Comparison of ENCODE assay signal across 8 cellular contexts in the genomic region with DNA sequence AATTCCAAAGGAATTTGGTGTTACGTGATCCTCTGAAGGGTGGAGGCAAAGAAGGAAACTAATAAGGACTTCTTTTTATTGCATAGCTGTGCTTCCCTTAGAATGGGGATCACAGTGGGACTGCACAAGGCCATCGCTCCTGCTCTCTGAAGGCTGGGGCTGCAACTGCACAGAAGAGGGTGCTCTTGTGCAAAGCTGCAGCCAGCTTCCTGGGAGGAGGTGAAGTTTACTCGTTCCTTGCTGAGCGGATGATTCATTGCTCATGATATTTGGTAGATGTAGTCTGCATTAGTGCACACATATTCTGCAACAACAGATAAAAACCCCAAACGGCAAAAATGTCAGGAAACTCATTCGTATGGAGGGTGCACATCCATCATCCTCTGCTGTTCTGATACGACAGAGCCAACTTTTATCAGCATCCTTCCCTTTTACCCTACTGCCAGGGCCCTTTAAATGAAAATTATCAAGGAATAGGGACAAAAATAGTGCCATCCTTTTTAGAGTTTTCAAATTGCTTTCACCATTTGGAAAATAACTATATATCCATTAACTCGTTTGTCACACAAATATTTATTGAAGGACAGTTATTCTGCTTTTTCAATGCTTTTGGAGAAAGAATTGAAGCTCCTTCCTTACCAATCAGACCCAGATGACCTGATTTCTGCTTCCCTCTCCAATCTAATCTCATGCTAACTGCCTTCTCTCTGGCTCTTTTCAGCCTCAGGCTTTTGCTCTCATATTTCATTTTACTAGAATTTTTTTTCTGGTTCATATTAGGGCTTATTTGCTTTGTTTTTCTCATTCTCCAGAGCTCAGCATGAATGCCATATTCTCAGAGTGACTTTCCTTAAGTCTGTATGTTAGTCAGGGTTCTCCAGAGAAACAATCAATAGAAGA.
DNase-seq lines count a peak whose midpoint lies in the region; ATAC-seq and TF ChIP-seq lines count a peak whose summit lies in the region.

No MANE protein-coding gene starts in this region.

- intact Hi-C loops in activated CD4-positive, alpha-beta memory T cell treated with anti-CD3 and anti-CD28 coated beads for 36 hours (cut with micrococcal nuclease) = loop anchor here (1.0 to 10.0 kb wide), 6 partner anchors 263 to 977 kb away; no protein-coding TSS in a partner anchor

- ATAC-seq in GM18508 (IDR thresholded peaks at IDR 0.05; ENCODE audit: insufficient read depth, unreplicated experiment) = peak; percentile 63
- peak; percentile 73 for ATAC-seq in HG03039 (IDR thresholded peaks at IDR 0.05; ENCODE audit: unreplicated experiment)
- peak; percentile 79 for ATAC-seq in effector memory CD8-positive, alpha-beta T cell (replicated peaks)

- H3K4me1 Mint-ChIP-seq in activated CD4-positive, alpha-beta memory T cell treated with anti-CD3 and anti-CD28 coated beads for 36 hours (ENCODE audit: low read depth) = peaks cover 3% of the 10 kb centered on the region
- no peaks in the 10 kb centered on the region for H3K4me1 Mint-ChIP-seq in effector memory CD8-positive, alpha-beta T cell (ENCODE audit: low read depth in 2 of 2)

- H3K9me3 Mint-ChIP-seq in activated CD4-positive, alpha-beta memory T cell treated with anti-CD3 and anti-CD28 coated beads for 36 hours = no peaks in the 10 kb centered on the region
- H3K9me3 Mint-ChIP-seq in effector memory CD8-positive, alpha-beta T cell = no peaks in the 10 kb centered on the region

- CTCF ChIA-PET in AG04450 (lab: Charles Lee) = interaction anchor here (0.5 to 4.8 kb wide), 36 partner anchors 8 to 1226 kb away, joined by 3 to 58 read pairs (median 3); a partner anchor contains a TSS
- CTCF ChIA-PET in activated CD4-positive, alpha-beta memory T cell treated with anti-CD3 and anti-CD28 coated beads for 36 hours (lab: Charles Lee) = interaction anchor here (0.6 to 4.2 kb wide), 20 partner anchors 10 to 1156 kb away, joined by 3 to 32 read pairs (median 3); a partner anchor contains a TSS

- H3K9me3 ChIP-seq in AG04450 (ENCODE audit: control insufficient read depth, insufficient read depth, low read length) = no peaks in the 10 kb centered on the region

- DNase-seq in AG04450 (ENCODE audit: low read depth, low spot score) = peak; percentile 66
- DNase-seq in NCI-H748 (lab: John Stamatoyannopoulos, UW; ENCODE audit: unreplicated experiment) = peak; percentile 64
- peak; percentile 70 for DNase-seq in activated CD4-positive, alpha-beta memory T cell treated with anti-CD3 and anti-CD28 coated beads for 36 hours
- peak; percentile 25 to 35 (median 30) for DNase-seq in effector memory CD8-positive, alpha-beta T cell
- peak; percentile 43 for DNase-seq in mucosa of gallbladder (ENCODE audit: low spot score)
- DNase-seq in stimulated activated CD8-positive, alpha-beta memory T cell treated with anti-CD3 and anti-CD28 coated beads, Interleukin-7, amount 100 ng/mL, for 24 hours (ENCODE audit: low read depth) = peak; percentile 16

- peaks cover 6% of the 10 kb centered on the region for H3K27me3 Mint-ChIP-seq in activated CD4-positive, alpha-beta memory T cell treated with anti-CD3 and anti-CD28 coated beads for 36 hours
- peaks cover 5 to 10% of the 10 kb centered on the region in 2 donors for H3K27me3 Mint-ChIP-seq in effector memory CD8-positive, alpha-beta T cell

- peak; percentile 95 for TF ChIP-seq CTCF in AG04450 (IDR thresholded peaks at IDR 0.05; ENCODE audit: low read depth, low read length)

- no peaks in the 10 kb centered on the region for H3K27me3 ChIP-seq in AG04450 (ENCODE audit: control insufficient read depth, insufficient read depth, low read length)

- no peaks in the 10 kb centered on the region for H3K36me3 Mint-ChIP-seq in activated CD4-positive, alpha-beta memory T cell treated with anti-CD3 and anti-CD28 coated beads for 36 hours
- H3K36me3 Mint-ChIP-seq in effector memory CD8-positive, alpha-beta T cell (ENCODE audit: insufficient read depth) = no peaks in the 10 kb centered on the region

- H3K4me3 ChIP-seq in AG04450 (ENCODE audit: low read depth, low read length) = no peak overlapping the region

- no peak overlapping the region for H3K27ac Mint-ChIP-seq in activated CD4-positive, alpha-beta memory T cell treated with anti-CD3 and anti-CD28 coated beads for 36 hours
- H3K27ac Mint-ChIP-seq in effector memory CD8-positive, alpha-beta T cell = no peak overlapping the region

- H3K27ac ChIP-seq in AG04450 (ENCODE audit: low read depth, low read length) = no peak overlapping the region

- POLR2A ChIA-PET in AG04450 (lab: Yijun Ruan, JAX) = interaction anchor here (3.2 kb wide), 1 partner anchor 263 kb away, joined by 13 read pairs; a partner anchor contains a TSS
- POLR2A ChIA-PET in activated CD4-positive, alpha-beta memory T cell treated with anti-CD3 and anti-CD28 coated beads for 36 hours (lab: Charles Lee) = no interaction called here

- no peak overlapping the region for H3K4me3 Mint-ChIP-seq in activated CD4-positive, alpha-beta memory T cell treated with anti-CD3 and anti-CD28 coated beads for 36 hours
- no peak overlapping the region for H3K4me3 Mint-ChIP-seq in effector memory CD8-positive, alpha-beta T cell

Comparison
In these comparisons a context has a peak if more than half of its experiments do, and no peak if none do; other contexts are left out.
1. DNase-seq: peak in every context shown above with its lines; median percentile 70 in activated CD4-positive, alpha-beta memory T cell treated with anti-CD3 and anti-CD28 coated beads for 36 hours; 66 in AG04450; 64 in NCI-H748; 43 in mucosa of gallbladder; 30 in effector memory CD8-positive, alpha-beta T cell; 16 in stimulated activated CD8-positive, alpha-beta memory T cell treated with anti-CD3 and anti-CD28 coated beads, Interleukin-7, amount 100 ng/mL, for 24 hours.